ENCODE assay signal across 16 cellular contexts in the genomic region with DNA sequence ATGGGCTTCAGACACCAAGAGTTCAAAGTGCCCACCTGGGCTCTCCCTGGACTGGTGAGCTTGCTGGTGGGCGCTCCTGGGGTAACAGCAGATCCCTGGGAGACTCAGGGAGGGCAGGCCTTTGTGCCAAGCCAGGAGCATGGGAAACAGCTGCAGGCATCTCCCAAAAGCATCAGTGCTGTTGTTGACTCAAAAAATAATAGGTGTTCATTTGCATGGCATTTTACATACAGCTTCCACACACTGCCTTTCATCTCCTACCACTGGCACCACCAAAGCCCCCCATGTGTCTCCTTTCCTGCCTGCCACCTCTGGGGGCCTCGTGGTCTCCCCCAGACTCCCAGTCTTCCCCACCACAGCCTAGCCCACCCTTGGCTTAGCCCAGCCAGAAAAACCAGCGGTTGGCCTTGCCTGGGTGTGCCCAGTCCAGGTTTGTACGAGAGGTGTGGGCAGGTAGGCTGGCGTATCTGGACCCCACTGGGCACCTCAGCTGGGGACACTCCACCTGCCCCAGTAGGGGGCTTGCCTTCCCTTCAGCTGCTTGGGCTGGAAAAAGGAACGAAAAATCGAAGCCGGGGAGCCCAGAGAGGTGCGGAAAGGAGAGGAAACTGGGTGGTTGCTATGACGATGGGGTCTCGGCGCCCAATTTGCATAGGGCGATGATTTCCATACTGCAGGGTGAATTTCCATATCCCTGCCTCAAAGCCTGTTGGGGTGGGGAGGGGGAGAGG. TPM values are rescaled to one million over a fixed set of nuclear protein-coding genes. Genes with fewer than 3 reads are reported as not detected.
DNase-seq lines count a peak whose midpoint lies in the region; ATAC-seq, FAIRE-seq and TF ChIP-seq lines count a peak whose summit lies in the region.
"Had no signal": no experiment of that assay in that cellular context is flagged by ENCODE, and none has a peak within 500 bp of the region (broad histone marks: within the 10 kb centered on the region; RNA-seq: fewer than 3 reads in every experiment).

No MANE protein-coding gene starts in this region.

- no peaks in the 10 kb centered on the region for H3K4me1 ChIP-seq in small intestine (ENCODE audit: control insufficient read depth in 2 of 2, insufficient read depth in 1 of 2, low read depth in 1 of 2, low read length in 1 of 2)

- DNase-seq in activated naive CD8-positive, alpha-beta T cell treated with anti-CD3 and anti-CD28 coated beads, Interleukin-2, amount 50 U/mL, for 24 hours = no peak
- no peak for DNase-seq in activated naive CD8-positive, alpha-beta T cell treated with anti-CD3 and anti-CD28 coated beads for 36 hours
- DNase-seq in glutamatergic neuron (peak; percentile 29), small intestine (no peak), left colon (no peak)
- DNase-seq in activated T-helper 2 cell treated with anti-CD3 and anti-CD28 coated beads, Interferon-gamma antibody, Interleukin-2, Interleukin-4, amounts not matched to agents 10 μg/mL and 5 μg/mL and 100 μg/mL, durations not matched to agents 14 hours and 24 hours and 36 hours (ENCODE audit: low spot score) = no peak
- DNase-seq: activated CD4-positive, CD25-positive, alpha-beta regulatory T cell; NCI-H226; SHP77; stimulated activated CD4-positive, alpha-beta T cell treated with anti-CD3 and anti-CD28 coated beads, Interleukin-1b, Interleukin-23, amount 100 ng/mL, for 48 hours had no signal

- H3K27me3 Mint-ChIP-seq in activated naive CD8-positive, alpha-beta T cell treated with anti-CD3 and anti-CD28 coated beads, Interleukin-2, amount 50 U/mL, for 24 hours = peaks cover 75% of the 10 kb centered on the region
- peaks cover 92% of the 10 kb centered on the region for H3K27me3 Mint-ChIP-seq in activated naive CD8-positive, alpha-beta T cell treated with anti-CD3 and anti-CD28 coated beads for 36 hours
- H3K27me3 Mint-ChIP-seq in glutamatergic neuron (ENCODE audit: unreplicated experiment) = peaks cover 6% of the 10 kb centered on the region
- H3K27me3 Mint-ChIP-seq in activated T-helper 2 cell treated with anti-CD3 and anti-CD28 coated beads, Interferon-gamma antibody, Interleukin-2, Interleukin-4, amounts not matched to agents 10 μg/mL and 5 μg/mL and 100 μg/mL, durations not matched to agents 14 hours and 24 hours and 36 hours (ENCODE audit: low read depth) = peaks cover 73% of the 10 kb centered on the region

- H3K9me3 ChIP-seq in small intestine (ENCODE audit: control insufficient read depth, low read depth) = no peaks in the 10 kb centered on the region

- H3K4me3 ChIP-seq in small intestine (ENCODE audit: low read depth in 1 of 2, low read length in 2 of 2) = no peak overlapping the region

- no peak overlapping the region for H3K27ac Mint-ChIP-seq in activated naive CD8-positive, alpha-beta T cell treated with anti-CD3 and anti-CD28 coated beads, Interleukin-2, amount 50 U/mL, for 24 hours
- H3K27ac Mint-ChIP-seq in activated naive CD8-positive, alpha-beta T cell treated with anti-CD3 and anti-CD28 coated beads for 36 hours = no peak overlapping the region
- no peak overlapping the region for H3K27ac Mint-ChIP-seq in glutamatergic neuron (ENCODE audit: unreplicated experiment)
- no peak overlapping the region for H3K27ac Mint-ChIP-seq in activated T-helper 2 cell treated with anti-CD3 and anti-CD28 coated beads, Interferon-gamma antibody, Interleukin-2, Interleukin-4, amounts not matched to agents 10 μg/mL and 5 μg/mL and 100 μg/mL, durations not matched to agents 14 hours and 24 hours and 36 hours
- H3K27ac Mint-ChIP-seq: nephron had no signal

- ATAC-seq in activated naive CD8-positive, alpha-beta T cell treated with anti-CD3 and anti-CD28 coated beads, Interleukin-2, amount 50 U/mL, for 24 hours = peak; percentile 11
- peak; percentile 61 for ATAC-seq in HG03175 (IDR thresholded peaks at IDR 0.05; ENCODE audit: unreplicated experiment)
- ATAC-seq in HG03280 (IDR thresholded peaks at IDR 0.05; ENCODE audit: unreplicated experiment) = no peak
- ATAC-seq in left colon = no peak
- ATAC-seq: esophagus mucosa, HepG2 had no signal

- intact Hi-C loops in left colon (cut with DNase I, micrococcal nuclease) = no loop called here
- intact Hi-C loops in activated T-helper 2 cell treated with anti-CD3 and anti-CD28 coated beads, Interferon-gamma antibody, Interleukin-2, Interleukin-4, amounts not matched to agents 10 μg/mL and 5 μg/mL and 100 μg/mL, durations not matched to agents 14 hours and 24 hours and 36 hours (cut with micrococcal nuclease) = no loop called here

- no peak overlapping the region for H3K27ac ChIP-seq in small intestine (ENCODE audit: low read depth in 1 of 2, low read length in 1 of 2)

- no peak for TF ChIP-seq CTCF in glutamatergic neuron (IDR thresholded peaks at IDR 0.05; ENCODE audit: partially characterized antibody, unreplicated experiment)

- no peaks in the 10 kb centered on the region for H3K36me3 ChIP-seq in small intestine (ENCODE audit: control insufficient read depth in 2 of 2, insufficient read depth in 2 of 2, low read length in 2 of 2)

- H3K27me3 ChIP-seq in small intestine (ENCODE audit: control insufficient read depth in 2 of 2, insufficient read depth in 2 of 2, low read length in 2 of 2) = peaks cover 0 to 11% of the 10 kb centered on the region in 2 donors

- no peak overlapping the region for H3K4me3 Mint-ChIP-seq in activated naive CD8-positive, alpha-beta T cell treated with anti-CD3 and anti-CD28 coated beads, Interleukin-2, amount 50 U/mL, for 24 hours
- no peak overlapping the region for H3K4me3 Mint-ChIP-seq in activated naive CD8-positive, alpha-beta T cell treated with anti-CD3 and anti-CD28 coated beads for 36 hours
- H3K4me3 Mint-ChIP-seq in glutamatergic neuron (ENCODE audit: unreplicated experiment) = peak overlapping the region; percentile 70
- no peak overlapping the region for H3K4me3 Mint-ChIP-seq in activated T-helper 2 cell treated with anti-CD3 and anti-CD28 coated beads, Interferon-gamma antibody, Interleukin-2, Interleukin-4, amounts not matched to agents 10 μg/mL and 5 μg/mL and 100 μg/mL, durations not matched to agents 14 hours and 24 hours and 36 hours (ENCODE audit: low read depth)

- no peaks in the 10 kb centered on the region for H3K9me3 Mint-ChIP-seq in activated naive CD8-positive, alpha-beta T cell treated with anti-CD3 and anti-CD28 coated beads, Interleukin-2, amount 50 U/mL, for 24 hours
- H3K9me3 Mint-ChIP-seq in activated naive CD8-positive, alpha-beta T cell treated with anti-CD3 and anti-CD28 coated beads for 36 hours = no peaks in the 10 kb centered on the region
- peaks cover 2% of the 10 kb centered on the region for H3K9me3 Mint-ChIP-seq in glutamatergic neuron (ENCODE audit: unreplicated experiment)
- no peaks in the 10 kb centered on the region for H3K9me3 Mint-ChIP-seq in activated T-helper 2 cell treated with anti-CD3 and anti-CD28 coated beads, Interferon-gamma antibody, Interleukin-2, Interleukin-4, amounts not matched to agents 10 μg/mL and 5 μg/mL and 100 μg/mL, durations not matched to agents 14 hours and 24 hours and 36 hours
- H3K9me3 Mint-ChIP-seq: nephron had no signal

- H3K4me1 Mint-ChIP-seq in activated naive CD8-positive, alpha-beta T cell treated with anti-CD3 and anti-CD28 coated beads, Interleukin-2, amount 50 U/mL, for 24 hours = peaks cover 6% of the 10 kb centered on the region
- peaks cover 10% of the 10 kb centered on the region for H3K4me1 Mint-ChIP-seq in activated naive CD8-positive, alpha-beta T cell treated with anti-CD3 and anti-CD28 coated beads for 36 hours
- peaks cover 4% of the 10 kb centered on the region for H3K4me1 Mint-ChIP-seq in glutamatergic neuron (ENCODE audit: low read depth, unreplicated experiment)
- peaks cover 3% of the 10 kb centered on the region for H3K4me1 Mint-ChIP-seq in activated T-helper 2 cell treated with anti-CD3 and anti-CD28 coated beads, Interferon-gamma antibody, Interleukin-2, Interleukin-4, amounts not matched to agents 10 μg/mL and 5 μg/mL and 100 μg/mL, durations not matched to agents 14 hours and 24 hours and 36 hours (ENCODE audit: low read depth)

- H3K36me3 Mint-ChIP-seq in activated naive CD8-positive, alpha-beta T cell treated with anti-CD3 and anti-CD28 coated beads, Interleukin-2, amount 50 U/mL, for 24 hours (ENCODE audit: low read depth) = no peaks in the 10 kb centered on the region
- no peaks in the 10 kb centered on the region for H3K36me3 Mint-ChIP-seq in activated naive CD8-positive, alpha-beta T cell treated with anti-CD3 and anti-CD28 coated beads for 36 hours
- no peaks in the 10 kb centered on the region for H3K36me3 Mint-ChIP-seq in glutamatergic neuron (ENCODE audit: unreplicated experiment)
- peaks cover 3% of the 10 kb centered on the region for H3K36me3 Mint-ChIP-seq in activated T-helper 2 cell treated with anti-CD3 and anti-CD28 coated beads, Interferon-gamma antibody, Interleukin-2, Interleukin-4, amounts not matched to agents 10 μg/mL and 5 μg/mL and 100 μg/mL, durations not matched to agents 14 hours and 24 hours and 36 hours (ENCODE audit: low read depth)

- 31 to 63% (median 40%) methylated on average over 13 of the region's 13 CpGs for WGBS in small intestine, 3 donors

- no peak for FAIRE-seq in small intestine (lab: Jason Lieb, UNC)
- FAIRE-seq: HepG2 had no signal

RNA-seq across cellular contexts. Expression of gene POU2F3, which starts 15.0 kb away (rescaled TPM):
- total RNA-seq in activated naive CD8-positive, alpha-beta T cell treated with anti-CD3 and anti-CD28 coated beads for 36 hours = not detected
- total RNA-seq in glutamatergic neuron (ENCODE audit: unreplicated experiment) (not detected), left colon (1 to 10 TPM; 1.9 to 2.0 TPM)
- polyA plus RNA-seq in small intestine = 1 to 10 TPM; 1.4 to 1.6 (median 1.4) TPM
- not detected in 2 replicates for total RNA-seq in activated T-helper 2 cell treated with anti-CD3 and anti-CD28 coated beads, Interferon-gamma antibody, Interleukin-2, Interleukin-4, amounts not matched to agents 10 μg/mL and 5 μg/mL and 100 μg/mL, durations not matched to agents 14 hours and 24 hours and 36 hours
- total RNA-seq: bronchial epithelial cell, HepG2 had no signal
- polyA plus RNA-seq: HepG2 had no signal

RNA-seq across cellular contexts. Expression of gene OAF, which starts 44.1 kb away (rescaled TPM):
- total RNA-seq in activated naive CD8-positive, alpha-beta T cell treated with anti-CD3 and anti-CD28 coated beads for 36 hours = 1 to 10 TPM; 3.0 to 3.6 TPM
- not detected for total RNA-seq in glutamatergic neuron (ENCODE audit: unreplicated experiment)
- polyA plus RNA-seq in small intestine = 10 to 100 TPM; 33.0 to 66.0 (median 64.3) TPM
- 100 to 1,000 TPM; 180 to 189 TPM for total RNA-seq in left colon
- total RNA-seq in activated T-helper 2 cell treated with anti-CD3 and anti-CD28 coated beads, Interferon-gamma antibody, Interleukin-2, Interleukin-4, amounts not matched to agents 10 μg/mL and 5 μg/mL and 100 μg/mL, durations not matched to agents 14 hours and 24 hours and 36 hours = 2.8 and 2.9 TPM in 2 replicates

Comparison
In these comparisons a context has a peak if more than half of its experiments do, and no peak if none do; other contexts are left out.
1. ATAC-seq: peak in activated naive CD8-positive, alpha-beta T cell treated with anti-CD3 and anti-CD28 coated beads, Interleukin-2, amount 50 U/mL, for 24 hours (single experiment) and HG03175 (single experiment); none in HG03280 (single experiment) and left colon (single experiment).
2. RNA of gene OAF, which starts 44.1 kb away (total RNA-seq): 180 to 189 TPM in left colon; 3.0 to 3.6 TPM in activated naive CD8-positive, alpha-beta T cell treated with anti-CD3 and anti-CD28 coated beads for 36 hours, 2.8 to 2.9 TPM in activated T-helper 2 cell treated with anti-CD3 and anti-CD28 coated beads, Interferon-gamma antibody, Interleukin-2, Interleukin-4, amounts not matched to agents 10 μg/mL and 5 μg/mL and 100 μg/mL, durations not matched to agents 14 hours and 24 hours and 36 hours and not detected in glutamatergic neuron (single experiment); every median in the first group is over 10 times any median in the second.